ENCODE assay signal across 17 cellular contexts in genomic region chr4:98865059-98865458, GRCh38.
DNase-seq lines count a peak whose midpoint lies in the region; ATAC-seq, FAIRE-seq and TF ChIP-seq lines count a peak whose summit lies in the region.
"Had no signal": no experiment of that assay in that cellular context is flagged by ENCODE, and none has a peak within 500 bp of the region (broad histone marks: within the 10 kb centered on the region; RNA-seq: fewer than 3 reads in every experiment).

No MANE protein-coding gene starts in this region.

- H4K20me1 ChIP-seq in PC-3 (ENCODE audit: low read length) (no peaks in the 10 kb centered on the region), K562 (replicated peaks; ENCODE audit: control insufficient read depth, insufficient read depth, low read length) (no peaks in the 10 kb centered on the region)

- no peak for FAIRE-seq in K562 (lab: Jason Lieb, UNC)
- FAIRE-seq: GM12891, GM18507 had no signal

- no peaks in the 10 kb centered on the region for H3K27me3 Mint-ChIP-seq in activated T-cell treated with anti-CD3 and anti-CD28 coated beads, Interleukin-2, amount 50 U/mL, for 24 hours
- peaks cover 5% of the 10 kb centered on the region for H3K27me3 Mint-ChIP-seq in activated T-cell treated with anti-CD3 and anti-CD28 coated beads, Interleukin-2, amount 50 U/mL, for 4 hours (ENCODE audit: low read depth)
- H3K27me3 Mint-ChIP-seq in T-helper 2 cell treated with Interferon-gamma antibody and Interleukin-4, amounts not matched to agents 5 μg/mL and 100 μg/mL, for 36 hours (ENCODE audit: low read depth) = peaks cover 3% of the 10 kb centered on the region

- no peak for TF ChIP-seq POLR2A in K562 (conservative IDR thresholded peaks at IDR 0.05)

- TF ChIP-seq CTCF in PC-3 (conservative IDR thresholded peaks at IDR 0.05; ENCODE audit: low read depth, low read length) = no peak
- TF ChIP-seq CTCF in K562 (IDR thresholded peaks at IDR 0.05 in 2 of 3, conservative IDR thresholded peaks at IDR 0.05 in 1 of 3; ENCODE audit: insufficient read depth in 2 of 3, low read depth in 1 of 3, low read length in 3 of 3) = no peak

- H3K36me3 Mint-ChIP-seq in activated T-cell treated with anti-CD3 and anti-CD28 coated beads, Interleukin-2, amount 50 U/mL, for 24 hours (ENCODE audit: low read depth) = no peaks in the 10 kb centered on the region
- no peaks in the 10 kb centered on the region for H3K36me3 Mint-ChIP-seq in activated T-cell treated with anti-CD3 and anti-CD28 coated beads, Interleukin-2, amount 50 U/mL, for 4 hours (ENCODE audit: insufficient read depth)
- H3K36me3 Mint-ChIP-seq in T-helper 2 cell treated with Interferon-gamma antibody and Interleukin-4, amounts not matched to agents 5 μg/mL and 100 μg/mL, for 36 hours (ENCODE audit: low read depth) = no peaks in the 10 kb centered on the region
- H3K36me3 Mint-ChIP-seq: CD4-positive, alpha-beta memory T cell had no signal

- peaks cover 13% of the 10 kb centered on the region; the same call in 1 of the 2 replicates for H3K4me1 ChIP-seq in PC-3 (ENCODE audit: insufficient read depth, low read length)
- peaks cover 6 to 26% of the 10 kb centered on the region in 2 experiments; a peak in 3 of 5 replicates for H3K4me1 ChIP-seq in K562 (replicated peaks in 1 of 2; ENCODE audit: control insufficient read depth in 2 of 2, insufficient read depth in 2 of 2, low read length in 2 of 2)

- H3K9me3 Mint-ChIP-seq in activated T-cell treated with anti-CD3 and anti-CD28 coated beads, Interleukin-2, amount 50 U/mL, for 24 hours = no peaks in the 10 kb centered on the region
- no peaks in the 10 kb centered on the region for H3K9me3 Mint-ChIP-seq in activated T-cell treated with anti-CD3 and anti-CD28 coated beads, Interleukin-2, amount 50 U/mL, for 4 hours
- no peaks in the 10 kb centered on the region for H3K9me3 Mint-ChIP-seq in T-helper 2 cell treated with Interferon-gamma antibody and Interleukin-4, amounts not matched to agents 5 μg/mL and 100 μg/mL, for 36 hours
- H3K9me3 Mint-ChIP-seq: CD4-positive, alpha-beta memory T cell; GM23338; H9; HFFc6 had no signal

- no peak overlapping the region for H3K9ac ChIP-seq in PC-3 (ENCODE audit: low read length)
- no peak overlapping the region for H3K9ac ChIP-seq in K562 (ENCODE audit: insufficient read depth in 1 of 2, low read depth in 2 of 2, low read length in 2 of 2)

- in situ Hi-C loops in K562 (cut with MboI) = no loop called here

- H3K36me3 ChIP-seq in PC-3 (ENCODE audit: low read depth, low read length) (no peaks in the 10 kb centered on the region), K562 (ENCODE audit: control insufficient read depth, insufficient read depth, low read length) (no peaks in the 10 kb centered on the region)

- H3K79me2 ChIP-seq in PC-3 (ENCODE audit: low read length) = no peaks in the 10 kb centered on the region
- H3K79me2 ChIP-seq in K562 (ENCODE audit: control insufficient read depth, insufficient read depth, low read length) = no peaks in the 10 kb centered on the region

- CTCF ChIA-PET in PC-3 (lab: Charles Lee) (no interaction called here), K562 (lab: Yijun Ruan, JAX; ENCODE audit: low intra/inter-chr PET ratio) (no interaction called here)

- POLR2A ChIA-PET in PC-3 (lab: Charles Lee; ENCODE audit: unreplicated experiment) = no interaction called here
- POLR2A ChIA-PET in K562 (lab: Yijun Ruan, JAX) = interaction anchor here (1.0 kb wide), 1 partner anchor 53 kb away, joined by 3 read pairs; no protein-coding TSS in a partner anchor

- peak overlapping the region; percentile 39 for H3K27ac Mint-ChIP-seq in activated T-cell treated with anti-CD3 and anti-CD28 coated beads, Interleukin-2, amount 50 U/mL, for 24 hours
- H3K27ac Mint-ChIP-seq in T-helper 2 cell treated with Interferon-gamma antibody and Interleukin-4, amounts not matched to agents 5 μg/mL and 100 μg/mL, for 36 hours = no peak overlapping the region
- H3K27ac Mint-ChIP-seq: CD4-positive, alpha-beta memory T cell; GM23338; H9; HFFc6 had no signal

- H3K27ac ChIP-seq in PC-3 (ENCODE audit: low read length) = peak overlapping the region; percentile 67; the same call in 1 of the 2 replicates
- H3K27ac ChIP-seq in K562 (ENCODE audit: extremely low read depth, low read depth, low read length) = peak overlapping the region; percentile 37; the same call in 1 of the 3 replicates

- H3K27me3 ChIP-seq in PC-3 (ENCODE audit: low read length) = no peaks in the 10 kb centered on the region
- H3K27me3 ChIP-seq in K562 (ENCODE audit: control insufficient read depth in 2 of 2, insufficient read depth in 2 of 2, low read length in 2 of 2) = no peaks in the 10 kb centered on the region

- DNase-seq in activated T-cell treated with anti-CD3 and anti-CD28 coated beads, Interleukin-2, amount 50 U/mL, for 24 hours = no peak
- DNase-seq in activated T-cell treated with anti-CD3 and anti-CD28 coated beads, Interleukin-2, amount 50 U/mL, for 4 hours = no peak
- DNase-seq in PC-3 = no peak
- DNase-seq in K562 (ENCODE audit: extremely low read depth in 1 of 4, low spot score in 3 of 4) = no peak
- DNase-seq in T-helper 2 cell treated with Interferon-gamma antibody and Interleukin-4, amounts not matched to agents 5 μg/mL and 100 μg/mL, for 36 hours (ENCODE audit: low spot score) = no peak
- DNase-seq in sciatic nerve (ENCODE audit: low spot score) = no peak
- DNase-seq: C1 segment of cervical spinal cord; CD4-positive, alpha-beta memory T cell; COR-L47; DMS53; DMS79 treated with DMSO at 0.1 percent for 48 hours; GF-D8; H9; HFFc6 had no signal

- no peak overlapping the region for H3K4me3 ChIP-seq in PC-3 (ENCODE audit: low read length)
- H3K4me3 ChIP-seq in K562 = no peak overlapping the region
- H3K4me3 ChIP-seq: GM23338 had no signal

- 90% methylated on average over 6 of the region's 6 CpGs for WGBS in K562 (ENCODE audit: insufficient coverage, low coverage, missing lambda C conversion rate)

- BruUV-seq in PC-3 (replicated peaks; lab: Mats Ljungman, UMichigan) (no TSS peak), K562 (replicated peaks; lab: Mats Ljungman, UMichigan) (no TSS peak)

- ATAC-seq in activated T-cell treated with anti-CD3 and anti-CD28 coated beads, Interleukin-2, amount 50 U/mL, for 4 hours = no peak
- ATAC-seq in PC-3 = no peak
- ATAC-seq in K562 = no peak
- ATAC-seq in sciatic nerve = no peak
- ATAC-seq: GM23338 had no signal

- H3K9me2 ChIP-seq in PC-3 (replicated peaks; ENCODE audit: low read length) = no peaks in the 10 kb centered on the region

- no peaks in the 10 kb centered on the region for H3K9me3 ChIP-seq in PC-3 (ENCODE audit: low read length)
- no peaks in the 10 kb centered on the region for H3K9me3 ChIP-seq in K562 (replicated peaks; ENCODE audit: control insufficient read depth, insufficient read depth, low read depth, low read length)

- no peaks in the 10 kb centered on the region for H3F3A ChIP-seq in PC-3 (ENCODE audit: low read length, unreplicated experiment)

- H3K4me2 ChIP-seq in PC-3 (ENCODE audit: low read length) = no peak overlapping the region; the same call in 1 of the 2 replicates
- no peak overlapping the region for H3K4me2 ChIP-seq in K562 (ENCODE audit: insufficient read depth, low read length)
- H3K4me2 ChIP-seq: GM23338 had no signal

- H3K4me3 Mint-ChIP-seq in activated T-cell treated with anti-CD3 and anti-CD28 coated beads, Interleukin-2, amount 50 U/mL, for 24 hours = no peak overlapping the region
- H3K4me3 Mint-ChIP-seq in activated T-cell treated with anti-CD3 and anti-CD28 coated beads, Interleukin-2, amount 50 U/mL, for 4 hours = no peak overlapping the region
- H3K4me3 Mint-ChIP-seq in T-helper 2 cell treated with Interferon-gamma antibody and Interleukin-4, amounts not matched to agents 5 μg/mL and 100 μg/mL, for 36 hours = no peak overlapping the region
- H3K4me3 Mint-ChIP-seq: CD4-positive, alpha-beta memory T cell; GM23338; H9; HFFc6 had no signal

- H2AFZ ChIP-seq in PC-3 (ENCODE audit: low read length) (no peak overlapping the region), K562 (ENCODE audit: low read depth, low read length) (peak overlapping the region; percentile 88)
- H2AFZ ChIP-seq: GM23338 had no signal

- H3K4me1 Mint-ChIP-seq in activated T-cell treated with anti-CD3 and anti-CD28 coated beads, Interleukin-2, amount 50 U/mL, for 24 hours (ENCODE audit: low read depth) = peaks cover 10% of the 10 kb centered on the region
- H3K4me1 Mint-ChIP-seq in activated T-cell treated with anti-CD3 and anti-CD28 coated beads, Interleukin-2, amount 50 U/mL, for 4 hours (ENCODE audit: low read depth) = peaks cover 6% of the 10 kb centered on the region
- H3K4me1 Mint-ChIP-seq in T-helper 2 cell treated with Interferon-gamma antibody and Interleukin-4, amounts not matched to agents 5 μg/mL and 100 μg/mL, for 36 hours (ENCODE audit: low read depth) = peaks cover 4% of the 10 kb centered on the region
- H3K4me1 Mint-ChIP-seq: GM23338, H9 had no signal

- no peak for TF ChIP-seq EP300 in K562 (IDR thresholded peaks at IDR 0.05; ENCODE audit: low read length)

- no peaks in the 10 kb centered on the region for H3K9me1 ChIP-seq in K562 (ENCODE audit: control insufficient read depth, insufficient read depth, low read length)

- TF ChIP-seq RAD21 in K562 (CRISPR knock-in tag; conservative IDR thresholded peaks at IDR 0.05 in 1 of 2, IDR thresholded peaks at IDR 0.05 in 1 of 2) = no peak

- intact Hi-C loops in PC-3 (cut with micrococcal nuclease) (no loop called here), K562 (cut with micrococcal nuclease) (no loop called here), sciatic nerve (cut with DNase I) (no loop called here)

TF ChIP-seq in K562, 482 proteins besides CTCF, POLR2A, EP300 and RAD21:
- TF ChIP-seq SMC3 (conservative IDR thresholded peaks at IDR 0.05; ENCODE audit: insufficient read depth, low read depth, low read length) = no peak
TF ChIP-seq in K562: peak in this region for 0.
